23 cellular contexts compared by ENCODE assay signal in the genomic region with DNA sequence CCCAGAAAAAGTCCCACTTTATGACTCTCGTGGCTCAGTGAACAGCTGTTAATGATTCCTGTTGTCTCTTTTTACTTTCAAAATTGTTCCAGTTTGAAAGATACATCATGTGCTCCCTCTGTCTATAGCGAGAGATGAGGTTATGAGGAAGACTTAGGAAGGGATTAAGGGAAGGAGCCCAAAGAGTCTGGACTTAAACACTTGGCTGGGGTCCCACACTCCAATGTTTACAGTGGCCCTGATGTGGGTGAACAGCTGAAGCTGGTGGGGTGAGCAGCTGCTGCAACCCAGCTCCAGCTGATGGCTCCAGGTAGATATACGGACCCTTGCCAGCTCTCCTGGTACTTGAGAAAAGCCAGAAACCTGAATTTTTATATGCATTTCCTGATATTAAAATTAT.
"Had no signal": no experiment of that assay in that cellular context is flagged by ENCODE, and none has a peak within 500 bp of the region (broad histone marks: within the 10 kb centered on the region; RNA-seq: fewer than 3 reads in every experiment).

No MANE protein-coding gene starts in this region.

- H3K27me3 ChIP-seq: breast epithelium, left lung had no signal

- H3K27ac ChIP-seq: breast epithelium, left lung, thoracic aorta had no signal

- H3K4me3 ChIP-seq: breast epithelium, left lung, lung, thoracic aorta had no signal

- H3K36me3 Mint-ChIP-seq: type B pancreatic cell had no signal

- H3K4me1 ChIP-seq: breast epithelium, left lung had no signal

- H3K9me3 Mint-ChIP-seq: activated T-cell treated with anti-CD3 and anti-CD28 coated beads, Interleukin-2, amount 50 U/mL, for 24 hours; activated T-helper 2 cell treated with anti-CD3 and anti-CD28 coated beads, Interferon-gamma antibody, Interleukin-2, Interleukin-4, amounts not matched to agents 10 μg/mL and 5 μg/mL and 100 μg/mL, durations not matched to agents 14 hours and 24 hours and 36 hours; central memory CD8-positive, alpha-beta T cell; immature natural killer cell; neural crest cell; type B pancreatic cell had no signal

- H3K27ac Mint-ChIP-seq: activated naive CD8-positive, alpha-beta T cell; activated T-cell treated with anti-CD3 and anti-CD28 coated beads, Interleukin-2, amount 50 U/mL, for 24 hours; activated T-helper 2 cell treated with anti-CD3 and anti-CD28 coated beads, Interferon-gamma antibody, Interleukin-2, Interleukin-4, amounts not matched to agents 10 μg/mL and 5 μg/mL and 100 μg/mL, durations not matched to agents 14 hours and 24 hours and 36 hours; immature natural killer cell; type B pancreatic cell had no signal

- H3K36me3 ChIP-seq: breast epithelium, left lung, thoracic aorta, WERI-Rb-1 had no signal

- DNase-seq: activated CD4-positive, alpha-beta T cell treated with anti-CD3 and anti-CD28 coated beads for 1 hour; activated naive CD4-positive, alpha-beta T cell; activated T-cell treated with anti-CD3 and anti-CD28 coated beads, Interleukin-2, amount 50 U/mL, for 24 hours; effector memory CD4-positive, alpha-beta T cell; foreskin melanocyte; immature natural killer cell; kidney glomerular epithelial cell; left lung; occipital lobe; posterior cingulate gyrus; stimulated activated CD4-positive, alpha-beta T cell treated with anti-CD3 and anti-CD28 coated beads, Interleukin-4, amount 100 ng/mL, for 1 hour; stimulated activated naive CD4-positive, alpha-beta T cell; T-helper 1 cell had no signal

- ATAC-seq: left lung, sciatic nerve had no signal

- H3K27me3 Mint-ChIP-seq: activated naive CD8-positive, alpha-beta T cell; activated T-cell treated with anti-CD3 and anti-CD28 coated beads, Interleukin-2, amount 50 U/mL, for 24 hours; central memory CD8-positive, alpha-beta T cell had no signal

- H3K4me1 Mint-ChIP-seq: central memory CD8-positive, alpha-beta T cell; immature natural killer cell; neural crest cell had no signal

- H3K4me3 Mint-ChIP-seq: activated naive CD8-positive, alpha-beta T cell; activated T-cell treated with anti-CD3 and anti-CD28 coated beads, Interleukin-2, amount 50 U/mL, for 24 hours; central memory CD8-positive, alpha-beta T cell; immature natural killer cell; neural crest cell; type B pancreatic cell had no signal

- H3K9me3 ChIP-seq: breast epithelium, left lung, thoracic aorta had no signal
